ENCODE assay signal across 17 cellular contexts in the genomic region with DNA sequence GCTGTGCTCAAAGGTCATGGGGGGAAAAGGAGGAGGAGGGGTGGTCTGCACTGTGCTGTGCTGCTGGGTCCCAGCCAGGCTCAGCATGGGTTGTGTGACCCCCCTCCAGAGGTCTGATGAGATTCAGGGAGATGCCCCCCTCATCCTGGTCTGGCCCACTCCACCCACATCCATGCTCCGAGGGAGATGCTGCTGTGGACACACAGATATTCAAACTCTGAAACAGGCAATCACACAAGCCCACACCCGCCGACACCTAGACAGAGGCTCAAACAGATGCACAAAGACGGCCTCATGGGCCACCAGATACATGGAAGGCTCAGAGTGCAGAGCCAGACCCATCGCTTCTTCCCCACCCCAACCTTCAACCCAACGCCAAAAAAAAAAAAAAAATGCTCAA.
"Had no signal": no experiment of that assay in that cellular context is flagged by ENCODE, and none has a peak within 500 bp of the region (broad histone marks: within the 10 kb centered on the region; RNA-seq: fewer than 3 reads in every experiment).

No MANE protein-coding gene starts in this region.

- H3K27ac ChIP-seq: colonic mucosa, esophagus muscularis mucosa, foreskin keratinocyte, gastroesophageal sphincter, heart right ventricle, left lung, lower lobe of right lung had no signal

- H3K4me3 Mint-ChIP-seq: dendritic cell treated with granulocyte-macrophage colony-stimulating factor and Interleukin-4, amounts not matched to agents 40 ng/mL and 50 ng/mL, for 4 days; effector memory CD8-positive, alpha-beta T cell had no signal

- H3K9me3 Mint-ChIP-seq: dendritic cell treated with granulocyte-macrophage colony-stimulating factor and Interleukin-4, amounts not matched to agents 40 ng/mL and 50 ng/mL, for 4 days; effector memory CD8-positive, alpha-beta T cell had no signal

- ATAC-seq: effector memory CD8-positive, alpha-beta T cell; foreskin keratinocyte; gastroesophageal sphincter; heart right ventricle; left cardiac atrium; left lung; left ventricle myocardium superior; lower lobe of right lung had no signal

- DNase-seq: colonic mucosa; cortex of kidney; effector CD8-positive, alpha-beta T cell; effector memory CD8-positive, alpha-beta T cell; foreskin keratinocyte; head of caudate nucleus; heart right ventricle; hippocampal formation; left cardiac atrium; left lung; left ventricle myocardium superior; lower lobe of right lung; mesenchymal stem cell; midbrain had no signal

- H3K36me3 ChIP-seq: colonic mucosa, esophagus muscularis mucosa, gastroesophageal sphincter, heart right ventricle, left lung, lower lobe of right lung had no signal

- H3K4me1 ChIP-seq: colonic mucosa, esophagus muscularis mucosa, foreskin keratinocyte, gastroesophageal sphincter, heart right ventricle, left lung, lower lobe of right lung had no signal

- H3K27ac Mint-ChIP-seq: dendritic cell treated with granulocyte-macrophage colony-stimulating factor and Interleukin-4, amounts not matched to agents 40 ng/mL and 50 ng/mL, for 4 days; effector memory CD8-positive, alpha-beta T cell had no signal

- H3K27me3 Mint-ChIP-seq: effector memory CD8-positive, alpha-beta T cell had no signal

- H3K9me3 ChIP-seq: colonic mucosa, esophagus muscularis mucosa, gastroesophageal sphincter, heart right ventricle, left lung, lower lobe of right lung had no signal

- H3K4me3 ChIP-seq: colonic mucosa, esophagus muscularis mucosa, gastroesophageal sphincter, heart right ventricle, left lung, lower lobe of right lung had no signal
